ENCODE assay signal across 15 cellular contexts in the genomic region with DNA sequence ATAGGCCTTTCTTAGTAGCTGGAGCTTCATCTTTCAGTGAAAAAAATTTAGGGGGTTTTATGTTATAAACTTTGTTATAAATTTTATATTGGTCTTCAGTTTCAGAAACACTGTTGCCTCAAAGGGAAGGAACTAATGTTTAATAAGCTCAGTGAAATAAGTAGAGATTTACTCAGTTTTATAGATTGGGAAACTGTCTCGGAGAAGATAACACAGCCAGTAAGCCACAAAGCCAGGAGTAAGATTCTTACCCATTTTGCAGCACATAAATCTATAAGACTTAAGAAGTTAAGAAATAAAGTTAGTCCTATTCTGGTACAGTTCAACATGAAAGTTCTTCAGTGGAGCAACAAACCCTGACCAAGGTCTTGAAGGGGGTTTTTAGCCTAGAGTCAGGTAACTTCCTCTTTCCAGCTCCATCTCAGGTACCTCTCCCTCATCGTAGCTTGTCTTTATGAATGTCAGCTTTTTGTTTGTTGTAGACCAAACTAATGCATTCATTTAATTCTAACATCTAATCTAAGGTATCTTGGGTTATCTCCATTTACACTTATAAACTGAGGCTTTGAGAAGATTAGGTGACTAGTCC. TPM values are rescaled to one million over a fixed set of nuclear protein-coding genes. Genes with fewer than 3 reads are reported as not detected.
DNase-seq lines count a peak whose midpoint lies in the region; ATAC-seq, FAIRE-seq and TF ChIP-seq lines count a peak whose summit lies in the region.
"Had no signal": no experiment of that assay in that cellular context is flagged by ENCODE, and none has a peak within 500 bp of the region (broad histone marks: within the 10 kb centered on the region; RNA-seq: fewer than 3 reads in every experiment).

No MANE protein-coding gene starts in this region.

- no peak for TF ChIP-seq RAD21 in HCT116 (IDR thresholded peaks at IDR 0.05; ENCODE audit: low read depth)

- no peaks in the 10 kb centered on the region; the same call in 1 of the 2 replicates for H4K20me1 ChIP-seq in HCT116 (ENCODE audit: insufficient read depth)
- H4K20me1 ChIP-seq in astrocyte (ENCODE audit: insufficient read depth, low read length), result peaks cover 77% of the 10 kb centered on the region

- CTCF ChIA-PET in HCT116 (lab: Charles Lee), result interaction anchor here (1.0 to 1.4 kb wide), 3 partner anchors 9 to 66 kb away, joined by 3 to 6 read pairs (median 3); no protein-coding TSS in a partner anchor

- no peak for FAIRE-seq in astrocyte (lab: Jason Lieb, UNC)
- FAIRE-seq: RCC 7860 had no signal

- peaks cover 62% of the 10 kb centered on the region for H3K4me1 Mint-ChIP-seq in activated T-cell treated with anti-CD3 and anti-CD28 coated beads, Interleukin-2, amount 50 U/mL, for 24 hours (ENCODE audit: low read depth)
- peaks cover 7% of the 10 kb centered on the region for H3K4me1 Mint-ChIP-seq in astrocyte (ENCODE audit: low read depth, unreplicated experiment)

- no peaks in the 10 kb centered on the region for H3K9me3 Mint-ChIP-seq in activated T-cell treated with anti-CD3 and anti-CD28 coated beads, Interleukin-2, amount 50 U/mL, for 24 hours
- no peaks in the 10 kb centered on the region for H3K9me3 Mint-ChIP-seq in astrocyte (ENCODE audit: unreplicated experiment)

- peaks cover 27 to 54% of the 10 kb centered on the region in 2 experiments for H3K4me1 ChIP-seq in HCT116 (ENCODE audit: control insufficient read depth in 1 of 2, insufficient read depth in 2 of 2, low read length in 2 of 2)
- H3K4me1 ChIP-seq in astrocyte (ENCODE audit: insufficient read depth, low read length), result peaks cover 6% of the 10 kb centered on the region
- peaks cover 34 to 44% of the 10 kb centered on the region in 2 experiments for H3K4me1 ChIP-seq in neutrophil (ENCODE audit: control insufficient read depth in 1 of 2, insufficient read depth in 1 of 2, low read depth in 1 of 2, low read length in 1 of 2)

- H3K27ac Mint-ChIP-seq in activated T-cell treated with anti-CD3 and anti-CD28 coated beads, Interleukin-2, amount 50 U/mL, for 24 hours, result peak overlapping the region; percentile 71
- H3K27ac Mint-ChIP-seq in astrocyte (ENCODE audit: unreplicated experiment), result peak overlapping the region; percentile 9

- TF ChIP-seq CTCF in HCT116 (IDR thresholded peaks at IDR 0.05 in 2 of 3, conservative IDR thresholded peaks at IDR 0.05 in 1 of 3; ENCODE audit: borderline replicate concordance in 1 of 3, insufficient read depth in 1 of 3, low read depth in 2 of 3, low read length in 2 of 3), result no peak
- no peak for TF ChIP-seq CTCF in astrocyte (IDR thresholded peaks at IDR 0.05; ENCODE audit: insufficient read depth, low read depth, low read length)
- no peak for TF ChIP-seq CTCF in neutrophil (IDR thresholded peaks at IDR 0.05)

- intact Hi-C loops in HCT116 (cut with micrococcal nuclease), result loop anchor here (5.0 kb wide), 1 partner anchor 66 kb away; the partner anchor contains the start of gene TXLNA

- BruUV-seq in HCT116 (replicated peaks; lab: Mats Ljungman, UMichigan), result TSS peak; percentile 14

- H3K36me3 Mint-ChIP-seq in activated T-cell treated with anti-CD3 and anti-CD28 coated beads, Interleukin-2, amount 50 U/mL, for 24 hours (ENCODE audit: low read depth), result peaks cover 56% of the 10 kb centered on the region
- peaks cover 6% of the 10 kb centered on the region for H3K36me3 Mint-ChIP-seq in astrocyte (ENCODE audit: low read depth, unreplicated experiment)

- H3K9me3 ChIP-seq in HCT116 (ENCODE audit: control insufficient read depth in 1 of 2, insufficient read depth in 1 of 2, low read depth in 1 of 2, low read length in 2 of 2) (no peaks in the 10 kb centered on the region), astrocyte (ENCODE audit: insufficient read depth, low read depth, low read length) (no peaks in the 10 kb centered on the region), neutrophil (no peaks in the 10 kb centered on the region)

- H3K36me3 ChIP-seq in HCT116 (ENCODE audit: control insufficient read depth in 1 of 2, insufficient read depth in 2 of 2, low read length in 2 of 2) (peaks cover 0 to 2% of the 10 kb centered on the region in 2 experiments; a peak in 1 of 4 replicates), astrocyte (ENCODE audit: insufficient read depth, low read length) (no peaks in the 10 kb centered on the region), neutrophil (no peaks in the 10 kb centered on the region)

- H3K9me2 ChIP-seq in HCT116 (ENCODE audit: insufficient read depth), result no peaks in the 10 kb centered on the region

- no peaks in the 10 kb centered on the region for H3K27me3 ChIP-seq in HCT116 (ENCODE audit: insufficient read depth, low read length)
- H3K27me3 ChIP-seq in astrocyte (ENCODE audit: insufficient read depth, low read length), result no peaks in the 10 kb centered on the region
- H3K27me3 ChIP-seq in neutrophil, result no peaks in the 10 kb centered on the region
- H3K27me3 ChIP-seq: brain microvascular endothelial cell had no signal

- H3K79me2 ChIP-seq in HCT116 (ENCODE audit: insufficient read depth, low read length) (peaks cover 83% of the 10 kb centered on the region), astrocyte (ENCODE audit: insufficient read depth, low read length) (peaks cover 84% of the 10 kb centered on the region)

- H3K4me2 ChIP-seq in HCT116 (ENCODE audit: low read length) (no peak overlapping the region; the same call in 1 of the 2 replicates), astrocyte (ENCODE audit: low read length) (no peak overlapping the region)

- DNase-seq in activated T-cell treated with anti-CD3 and anti-CD28 coated beads, Interleukin-2, amount 50 U/mL, for 24 hours, result no peak
- DNase-seq in activated T-cell treated with anti-CD3 and anti-CD28 coated beads, Interleukin-2, amount 50 U/mL, for 48 hours, result no peak
- DNase-seq in HCT116 (ENCODE audit: low read depth, low spot score), result no peak
- no peak for DNase-seq in astrocyte (ENCODE audit: low read depth)
- DNase-seq in caudate nucleus (lab: John Stamatoyannopoulos, UW), result no peak
- no peak for DNase-seq in glomerular visceral epithelial cell (ENCODE audit: extremely low spot score)
- DNase-seq in kidney glomerular epithelial cell (lab: John Stamatoyannopoulos, UW), result no peak
- DNase-seq: brain microvascular endothelial cell, MM.1S, NCI-H1930, NCI-H524 treated with DMSO at 0.1 percent for 48 hours, retina had no signal

- no peaks in the 10 kb centered on the region for H3K27me3 Mint-ChIP-seq in activated T-cell treated with anti-CD3 and anti-CD28 coated beads, Interleukin-2, amount 50 U/mL, for 24 hours
- H3K27me3 Mint-ChIP-seq in astrocyte (ENCODE audit: low read depth, unreplicated experiment), result no peaks in the 10 kb centered on the region

- H3K4me3 ChIP-seq in HCT116 (replicated peaks in 1 of 2; ENCODE audit: low read depth in 1 of 2, low read length in 2 of 2) (no peak overlapping the region), astrocyte (ENCODE audit: insufficient read depth, low read depth, low read length) (no peak overlapping the region), neutrophil (ENCODE audit: low read depth in 1 of 2, low read length in 1 of 2) (no peak overlapping the region)

- H3K9ac ChIP-seq in HCT116 (ENCODE audit: low read length) (no peak overlapping the region), astrocyte (ENCODE audit: low read length) (no peak overlapping the region)

- no peak overlapping the region for H3K4me3 Mint-ChIP-seq in activated T-cell treated with anti-CD3 and anti-CD28 coated beads, Interleukin-2, amount 50 U/mL, for 24 hours
- peak overlapping the region; percentile 57 for H3K4me3 Mint-ChIP-seq in astrocyte (ENCODE audit: unreplicated experiment)

- no peak overlapping the region for H3K27ac ChIP-seq in HCT116 (ENCODE audit: low read depth, low read length)
- no peak overlapping the region for H3K27ac ChIP-seq in astrocyte (ENCODE audit: low read depth, low read length)
- peak overlapping the region; percentile 14 for H3K27ac ChIP-seq in neutrophil
- H3K27ac ChIP-seq in caudate nucleus (ENCODE audit: low read depth, low read length), result no peak overlapping the region
- H3K27ac ChIP-seq: brain microvascular endothelial cell had no signal

- H2AFZ ChIP-seq in HCT116 (ENCODE audit: low read depth, low read length, poor library complexity, severe bottlenecking) (no peak overlapping the region), astrocyte (ENCODE audit: low read depth, low read length) (no peak overlapping the region)

- RAD21 ChIA-PET in HCT116 (lab: Charles Lee; ENCODE audit: low non-redundant PET in 1 of 2, low total read pairs in 2 of 2, uncharacterized antibody in 2 of 2, unreplicated experiment in 2 of 2), result no interaction called here

- TF ChIP-seq POLR2A in HCT116 (IDR thresholded peaks at IDR 0.05; ENCODE audit: borderline replicate concordance, extremely low read depth, insufficient read depth, insufficient read length), result no peak

- POLR2A ChIA-PET in HCT116 (lab: Charles Lee), result no interaction called here

- no peak for ATAC-seq in HCT116
- ATAC-seq: activated CD4-positive, CD25-positive, alpha-beta regulatory T cell treated with anti-CD3 and anti-CD28 coated beads, Interleukin-2, amount 50 U/mL, for 24 hours had no signal

TF ChIP-seq in HCT116, 20 proteins besides CTCF, POLR2A, EP300 and RAD21:
- TF ChIP-seq SRF (IDR thresholded peaks at IDR 0.05; ENCODE audit: low read depth), result no peak
- TF ChIP-seq YY1 (IDR thresholded peaks at IDR 0.05; ENCODE audit: extremely low read depth, insufficient replicate concordance, low read depth, low read length), result no peak
- no peak for TF ChIP-seq MAX (IDR thresholded peaks at IDR 0.05)
- no peak for TF ChIP-seq ELF1 (IDR thresholded peaks at IDR 0.05; ENCODE audit: borderline replicate concordance, low read depth)

RNA-seq across cellular contexts. Expression of gene KPNA6, which starts 3.3 kb away (rescaled TPM):
- total RNA-seq in HCT116 (2021; ENCODE audit: unreplicated experiment) (79.9 TPM), astrocyte (113 and 122 TPM in 2 replicates)
- 18.1 and 20.4 TPM in 2 replicates for polyA plus RNA-seq in HCT116 (2012)

RNA-seq across cellular contexts. Expression of gene TMEM39B, which starts 38.4 kb away (rescaled TPM):
- total RNA-seq in HCT116 (2021; ENCODE audit: unreplicated experiment) (22.8 TPM), astrocyte (11.8 and 13.3 TPM in 2 replicates)
- 28.0 and 29.2 TPM in 2 replicates for polyA plus RNA-seq in HCT116 (2012)
